In the genomic region with DNA sequence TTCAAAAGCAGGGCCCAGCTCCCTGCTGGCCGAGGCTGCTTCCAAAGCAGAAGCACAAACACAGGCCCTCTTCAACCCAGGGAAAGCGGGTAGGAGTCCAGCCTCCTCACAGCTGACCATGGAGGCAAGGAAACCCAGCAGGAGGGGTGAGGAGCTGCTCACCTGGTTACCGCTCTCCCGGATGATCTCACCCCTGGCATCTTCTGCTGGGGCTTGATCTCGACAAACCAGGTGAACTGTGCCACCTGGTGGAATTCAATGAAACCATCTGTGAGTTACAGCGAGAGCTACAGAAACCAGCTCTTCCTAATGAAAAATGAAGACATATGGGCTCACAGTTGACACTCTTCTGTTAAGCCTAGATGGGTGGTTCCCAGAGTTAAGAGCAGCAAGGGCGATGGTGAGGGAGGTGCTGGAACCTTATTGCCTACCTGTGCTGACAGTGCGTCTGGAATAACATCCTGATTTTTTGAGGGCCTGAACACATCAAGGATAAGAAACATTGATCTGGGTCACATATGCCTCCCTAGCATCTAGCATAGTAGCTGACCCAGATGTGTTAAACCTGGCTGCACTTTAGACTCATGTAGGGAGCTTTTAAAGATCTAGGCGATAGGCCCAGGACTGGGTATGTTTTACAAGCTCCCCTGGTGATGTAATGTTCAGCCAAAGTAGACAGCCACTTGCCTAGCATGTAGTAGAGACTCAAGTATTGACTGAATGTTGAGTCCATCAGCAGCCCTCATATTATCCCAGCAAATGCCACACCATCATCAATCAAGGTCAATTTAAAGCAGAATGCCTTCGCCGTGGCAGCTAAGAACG, we compare ENCODE assay signal across 8 cellular contexts. TPM values are rescaled to one million over a fixed set of nuclear protein-coding genes. Genes with fewer than 3 reads are reported as not detected.
DNase-seq lines count a peak whose midpoint lies in the region; ATAC-seq and TF ChIP-seq lines count a peak whose summit lies in the region.

No MANE protein-coding gene starts in this region.

- H2AFZ ChIP-seq in SU-DHL-6 (ENCODE audit: low read depth, low read length, severe bottlenecking), result no peak overlapping the region

- ATAC-seq in GM21825 (IDR thresholded peaks at IDR 0.05; ENCODE audit: unreplicated experiment), result peak; percentile 35

- H3K36me3 ChIP-seq in SU-DHL-6 (ENCODE audit: low read length) (no peaks in the 10 kb centered on the region), brain microvascular endothelial cell (replicated peaks) (no peaks in the 10 kb centered on the region), stomach (peaks cover 7 to 25% (median 19%) of the 10 kb centered on the region in 4 donors)

- H3K9me2 ChIP-seq in SU-DHL-6 (replicated peaks; ENCODE audit: insufficient read depth, low read length), result no peaks in the 10 kb centered on the region

- peaks cover 6% of the 10 kb centered on the region; the same call in 1 of the 2 replicates for H3F3A ChIP-seq in SU-DHL-6 (ENCODE audit: insufficient read depth)

- peaks cover 29 to 36% of the 10 kb centered on the region in 2 donors for H3K36me3 Mint-ChIP-seq in CD14-positive monocyte

- peaks cover 20 to 37% (median 26%) of the 10 kb centered on the region in 4 donors for H3K4me1 ChIP-seq in stomach

- in situ Hi-C loops in brain microvascular endothelial cell (cut with HindIII; ENCODE audit: low pct_ligation_motif_present, low sequenced_read_pairs), result no loop called here

- WGBS in stomach, 5 donors, result 65 to 72% (median 68%) methylated on average over 12 of the region's 12 CpGs

- intact Hi-C loops in stomach (cut with DNase I; ENCODE audit: low total_unique reads) (loop anchor here (10.0 kb wide), 1 partner anchor 353 kb away; no protein-coding TSS in a partner anchor), CD14-positive monocyte (cut with micrococcal nuclease) (loop anchor here in 1 of 2 donors (10.0 kb wide), 1 partner anchor 47 kb away; a partner anchor contains a TSS)

- H3K4me1 Mint-ChIP-seq in CD14-positive monocyte, result peaks cover 38% of the 10 kb centered on the region

- no peaks in the 10 kb centered on the region for H3K79me2 ChIP-seq in SU-DHL-6 (ENCODE audit: insufficient read depth, low read length)

- H3K4me3 Mint-ChIP-seq in CD14-positive monocyte, result no peak overlapping the region

- peaks cover 6 to 29% (median 24%) of the 10 kb centered on the region in 3 donors for H3K27me3 Mint-ChIP-seq in CD14-positive monocyte (ENCODE audit: low read depth in 3 of 3)

- no peak overlapping the region for H3K4me2 ChIP-seq in SU-DHL-6 (ENCODE audit: low read depth, low read length, poor library complexity, severe bottlenecking)

- no peaks in the 10 kb centered on the region for H4K20me1 ChIP-seq in SU-DHL-6 (ENCODE audit: low read depth, low read length)

- no peak for TF ChIP-seq POLR2A in stomach (IDR thresholded peaks at IDR 0.05)

- peak; percentile 60 for DNase-seq in EH (ENCODE audit: low read depth)
- DNase-seq in NCI-H1105 (lab: John Stamatoyannopoulos, UW), result peak; percentile 48
- DNase-seq in brain microvascular endothelial cell, result peak; percentile 40
- peak; percentile 93 for DNase-seq in left kidney (ENCODE audit: low read depth, low spot score)
- DNase-seq in stomach, result peak; percentile 74
- no peak for DNase-seq in CD14-positive monocyte (ENCODE audit: low spot score)

- H3K4me3 ChIP-seq in SU-DHL-6 (ENCODE audit: insufficient read depth, low read length, poor library complexity, severe bottlenecking) (no peak overlapping the region), brain microvascular endothelial cell (ENCODE audit: low read depth, low read length) (no peak overlapping the region), stomach (no peak overlapping the region)

- H3K27ac Mint-ChIP-seq in CD14-positive monocyte, result peak overlapping the region in 2 of 7 donors; percentile 22 to 30

- H3K9me3 ChIP-seq in SU-DHL-6 (ENCODE audit: insufficient read depth, low read length), result no peaks in the 10 kb centered on the region
- H3K9me3 ChIP-seq in stomach, result no peaks in the 10 kb centered on the region

- H3K27ac ChIP-seq in SU-DHL-6 (ENCODE audit: low read depth, low read length) (no peak overlapping the region), brain microvascular endothelial cell (no peak overlapping the region), stomach (no peak overlapping the region)

- H3K9me3 Mint-ChIP-seq in CD14-positive monocyte, result peaks cover 0 to 2% (median 0%) of the 10 kb centered on the region in 7 donors

- TF ChIP-seq CTCF in SU-DHL-6 (IDR thresholded peaks at IDR 0.05; ENCODE audit: insufficient read depth, low read length, poor library complexity, severe bottlenecking) (peak; percentile 47), brain microvascular endothelial cell (IDR thresholded peaks at IDR 0.05; ENCODE audit: low read depth, low read length, missing control alignments) (peak; percentile 67), stomach (IDR thresholded peaks at IDR 0.05) (peak in 5 of 7 experiments; percentile 27 to 74 (median 39)), CD14-positive monocyte (IDR thresholded peaks at IDR 0.05) (no peak)

- TF ChIP-seq EP300 in stomach (IDR thresholded peaks at IDR 0.05), result no peak

- H3K27me3 ChIP-seq in SU-DHL-6 (ENCODE audit: low read length) (no peaks in the 10 kb centered on the region), brain microvascular endothelial cell (replicated peaks) (no peaks in the 10 kb centered on the region), stomach (no peaks in the 10 kb centered on the region)

- H3K9ac ChIP-seq in SU-DHL-6 (ENCODE audit: low read length), result no peak overlapping the region

RNA-seq across cellular contexts. Expression of a gene that starts 6.1 kb away (rescaled TPM):
- total RNA-seq in stomach, result 10 to 100 TPM in 2 of 5 donors, 1 to 10 TPM in 2, not detected in 1; 4.2 to 18.1 (median 10.6) TPM
- polyA plus RNA-seq in stomach (10 to 100 TPM; 14.1 to 27.2 (median 20.9) TPM), CD14-positive monocyte (10 to 100 TPM; 20.0 to 20.2 TPM)

RNA-seq across cellular contexts. Expression of a gene that starts 47.1 kb away (rescaled TPM):
- total RNA-seq in stomach, result under 1 TPM in 1 of 5 donors, not detected in 4; 0.37 TPM
- polyA plus RNA-seq in stomach (under 1 TPM in 1 of 3 donors, not detected in 2; 0.03 TPM), CD14-positive monocyte (not detected)
